9 cellular contexts compared by ENCODE assay signal in genomic region chr1:25520446-25521061, GRCh38. TPM values are rescaled to one million over a fixed set of nuclear protein-coding genes. Genes with fewer than 3 reads are reported as not detected.
DNase-seq lines count a peak whose midpoint lies in the region; ATAC-seq and TF ChIP-seq lines count a peak whose summit lies in the region.
"Had no signal": no experiment of that assay in that cellular context is flagged by ENCODE, and none has a peak within 500 bp of the region (broad histone marks: within the 10 kb centered on the region; RNA-seq: fewer than 3 reads in every experiment).

No MANE protein-coding gene starts in this region.

- peak; percentile 22 for DNase-seq in DMS153 (lab: John Stamatoyannopoulos, UW)
- peak; percentile 48 to 77 for DNase-seq in Kasumi-1 (lab: John Stamatoyannopoulos, UW)
- peak; percentile 61 for DNase-seq in T follicular helper cell (ENCODE audit: low read depth)
- peak; percentile 72 for DNase-seq in activated naive CD8-positive, alpha-beta T cell treated with anti-CD3 and anti-CD28 coated beads, Interleukin-2, amount 50 U/mL, for 24 hours
- DNase-seq in right cardiac atrium = peak in 2 of 3 donors; percentile 63 to 82
- no peak for DNase-seq in smooth muscle cell (lab: John Stamatoyannopoulos, UW; ENCODE audit: unreplicated experiment)

- H3F3A ChIP-seq in smooth muscle cell (ENCODE audit: low read depth) = no peaks in the 10 kb centered on the region

- no peaks in the 10 kb centered on the region for H3K27me3 Mint-ChIP-seq in activated naive CD8-positive, alpha-beta T cell treated with anti-CD3 and anti-CD28 coated beads, Interleukin-2, amount 50 U/mL, for 24 hours

- H3K9ac ChIP-seq in smooth muscle cell (ENCODE audit: low read depth) = no peak overlapping the region

- no peaks in the 10 kb centered on the region for H3K27me3 ChIP-seq in right cardiac atrium (ENCODE audit: control insufficient read depth, insufficient read depth)
- no peaks in the 10 kb centered on the region for H3K27me3 ChIP-seq in smooth muscle cell (ENCODE audit: low read depth)
- H3K27me3 ChIP-seq: SJSA1 had no signal

- ATAC-seq in activated naive CD8-positive, alpha-beta T cell treated with anti-CD3 and anti-CD28 coated beads, Interleukin-2, amount 50 U/mL, for 24 hours = no peak
- ATAC-seq in right cardiac atrium = peak in 1 of 2 donors; percentile 34
- no peak for ATAC-seq in HG03025 (IDR thresholded peaks at IDR 0.05; ENCODE audit: low FRiP score, unreplicated experiment)
- no peak for ATAC-seq in GM21526 (IDR thresholded peaks at IDR 0.05; ENCODE audit: low FRiP score, unreplicated experiment)

- H3K9me3 Mint-ChIP-seq in activated naive CD8-positive, alpha-beta T cell treated with anti-CD3 and anti-CD28 coated beads, Interleukin-2, amount 50 U/mL, for 24 hours = peaks cover 4% of the 10 kb centered on the region

- intact Hi-C loops in right cardiac atrium (cut with DNase I) = loop anchor here in 3 of 4 donors (10.0 kb wide), 2 partner anchors 96 to 116 kb away; partner anchors contain the start of gene RHCE (in 1 of the 3)

- H3K4me1 ChIP-seq in right cardiac atrium (ENCODE audit: control insufficient read depth, insufficient read depth, low read length) (no peaks in the 10 kb centered on the region), smooth muscle cell (ENCODE audit: low read depth) (no peaks in the 10 kb centered on the region)
- H3K4me1 ChIP-seq: SJSA1 had no signal

- no peak overlapping the region for H2AFZ ChIP-seq in smooth muscle cell (ENCODE audit: low read depth)

- no peaks in the 10 kb centered on the region for H4K20me1 ChIP-seq in smooth muscle cell (ENCODE audit: low read depth)

- no peak overlapping the region for H3K4me3 Mint-ChIP-seq in activated naive CD8-positive, alpha-beta T cell treated with anti-CD3 and anti-CD28 coated beads, Interleukin-2, amount 50 U/mL, for 24 hours

- H3K36me3 Mint-ChIP-seq in activated naive CD8-positive, alpha-beta T cell treated with anti-CD3 and anti-CD28 coated beads, Interleukin-2, amount 50 U/mL, for 24 hours (ENCODE audit: low read depth) = no peaks in the 10 kb centered on the region

- H3K4me1 Mint-ChIP-seq in activated naive CD8-positive, alpha-beta T cell treated with anti-CD3 and anti-CD28 coated beads, Interleukin-2, amount 50 U/mL, for 24 hours = peaks cover 4% of the 10 kb centered on the region

- peak; percentile 80 for TF ChIP-seq CTCF in smooth muscle cell (IDR thresholded peaks at IDR 0.05; ENCODE audit: borderline replicate concordance, insufficient read depth, poor library complexity, severe bottlenecking)

- no peak overlapping the region for H3K4me2 ChIP-seq in smooth muscle cell

- no peaks in the 10 kb centered on the region for H3K79me2 ChIP-seq in smooth muscle cell (ENCODE audit: low read depth)

- no peaks in the 10 kb centered on the region for H3K36me3 ChIP-seq in smooth muscle cell (ENCODE audit: low read depth)
- H3K36me3 ChIP-seq: SJSA1 had no signal

- H3K9me3 ChIP-seq in right cardiac atrium (ENCODE audit: control insufficient read depth, low read length) (no peaks in the 10 kb centered on the region), smooth muscle cell (replicated peaks; ENCODE audit: low read depth) (no peaks in the 10 kb centered on the region)
- H3K9me3 ChIP-seq: SJSA1 had no signal

- H3K4me3 ChIP-seq in right cardiac atrium (ENCODE audit: low read length) = no peak overlapping the region
- H3K4me3 ChIP-seq in smooth muscle cell = no peak overlapping the region
- H3K4me3 ChIP-seq: SJSA1 had no signal

- H3K27ac Mint-ChIP-seq in activated naive CD8-positive, alpha-beta T cell treated with anti-CD3 and anti-CD28 coated beads, Interleukin-2, amount 50 U/mL, for 24 hours = no peak overlapping the region

- WGBS in right cardiac atrium = 6% methylated on average over 4 of the region's 4 CpGs
- WGBS in smooth muscle cell (ENCODE audit: low lambda C conversion rate) = 36% methylated on average over 4 of the region's 4 CpGs

- H3K27ac ChIP-seq in right cardiac atrium (ENCODE audit: low read length) (no peak overlapping the region), smooth muscle cell (ENCODE audit: low read depth) (no peak overlapping the region)
- H3K27ac ChIP-seq: SJSA1 had no signal

RNA-seq across cellular contexts. Expression of gene LDLRAP1, which starts 22.9 kb away (rescaled TPM):
- total RNA-seq in right cardiac atrium (10 to 100 TPM in 1 of 4 donors, 1 to 10 TPM in 3; 7.6 to 10.2 (median 9.2) TPM), smooth muscle cell (16.2 and 19.5 TPM in 2 replicates)
- polyA plus RNA-seq in right cardiac atrium (6.0 TPM), smooth muscle cell (30.5 and 39.0 TPM in 2 replicates)
